22 cellular contexts compared by ENCODE assay signal in the genomic region with DNA sequence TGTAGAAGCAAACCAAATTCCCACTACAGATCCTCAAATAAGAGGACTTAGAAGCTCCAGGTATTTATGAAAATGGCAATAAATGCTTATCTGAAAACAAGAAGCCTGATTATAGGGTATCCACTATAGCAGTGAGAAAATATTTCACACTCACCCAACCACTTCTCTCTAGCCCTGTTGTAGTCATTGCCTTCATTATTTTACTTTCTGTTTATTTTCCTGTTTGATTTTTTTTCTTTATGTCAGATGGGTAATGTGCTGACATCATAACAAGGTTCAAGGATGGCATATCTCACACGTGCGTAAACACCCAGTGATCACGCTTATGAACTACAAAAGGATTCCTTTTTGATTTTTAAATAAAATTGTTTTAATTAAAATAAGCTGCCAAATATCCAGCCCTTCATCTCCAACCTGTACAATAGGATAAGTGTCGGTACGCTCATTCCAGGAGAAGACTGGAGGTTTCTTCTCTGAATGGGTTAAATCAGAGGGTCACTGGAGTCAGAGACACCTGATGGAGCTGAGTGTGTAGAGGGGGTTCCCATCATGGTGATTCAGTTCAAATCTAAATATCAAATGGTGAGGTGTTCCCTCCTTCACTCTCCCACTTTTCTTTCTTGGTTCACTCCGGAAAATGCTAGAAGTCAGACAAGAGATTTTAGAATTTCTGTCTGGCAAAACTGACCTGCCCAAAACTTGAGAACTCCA.
"Had no signal": no experiment of that assay in that cellular context is flagged by ENCODE, and none has a peak within 500 bp of the region (broad histone marks: within the 10 kb centered on the region; RNA-seq: fewer than 3 reads in every experiment).

No MANE protein-coding gene starts in this region.

- H3K4me1 ChIP-seq: ascending aorta, gastrocnemius medialis, sigmoid colon, tibial artery, uterus had no signal

- H3K27ac ChIP-seq: ascending aorta, gastrocnemius medialis, sigmoid colon, tibial artery, uterus had no signal

- H3K27ac Mint-ChIP-seq: mesothelial cell of epicardium; nephron; T-helper 2 cell treated with Interferon-gamma antibody and Interleukin-4, amounts not matched to agents 5 μg/mL and 100 μg/mL, for 36 hours had no signal

- H3K4me3 ChIP-seq: ascending aorta, gastrocnemius medialis, sigmoid colon, tibial artery, uterus had no signal

- DNase-seq: activated CD4-positive, alpha-beta T cell treated with anti-CD3 and anti-CD28 coated beads for 4 hours; activated CD8-positive, alpha-beta memory T cell treated with anti-CD3 and anti-CD28 coated beads for 24 hours; activated CD8-positive, alpha-beta memory T cell treated with anti-CD3 and anti-CD28 coated beads, Interleukin-2, amount 50 U/mL, for 48 hours; activated gamma-delta T cell treated with Interleukin-2 at 50 U/mL for 16 hours; cortex of kidney; effector CD4-positive, alpha-beta T cell; gastrocnemius medialis; head of caudate nucleus; kidney; nucleus accumbens; sigmoid colon; stimulated activated CD4-positive, alpha-beta T cell treated with anti-CD3 and anti-CD28 coated beads, Interleukin-4, amount 100 ng/mL, for 4 hours; substantia nigra; SW 1271; tibial artery; uterus had no signal

- H3K27me3 ChIP-seq: ascending aorta, gastrocnemius medialis, sigmoid colon, tibial artery, uterus had no signal

- H3K9me3 Mint-ChIP-seq: nephron had no signal

- H3K9me3 ChIP-seq: ascending aorta, gastrocnemius medialis, sigmoid colon, tibial artery, uterus had no signal

- ATAC-seq: esophagus mucosa, gastrocnemius medialis, left lobe of liver had no signal

- H3K4me3 Mint-ChIP-seq: mesothelial cell of epicardium; nephron; T-helper 2 cell treated with Interferon-gamma antibody and Interleukin-4, amounts not matched to agents 5 μg/mL and 100 μg/mL, for 36 hours had no signal

- H3K36me3 Mint-ChIP-seq: mesothelial cell of epicardium had no signal

- H3K36me3 ChIP-seq: ascending aorta, gastrocnemius medialis, sigmoid colon, tibial artery, uterus had no signal

- H3K4me1 Mint-ChIP-seq: nephron had no signal
